ENCODE assay signal across 1 cellular context in genomic region chr6:142387997-142388815, GRCh38.
TF ChIP-seq lines count a peak whose summit lies in the region.

No MANE protein-coding gene starts in this region.

TF ChIP-seq in HepG2, 621 proteins besides CTCF, POLR2A, EP300 and RAD21 (continued from another document and continues in another):
- TF ChIP-seq THAP9 (CRISPR knock-in tag; IDR thresholded peaks at IDR 0.05; ENCODE audit: borderline replicate concordance) (no peak), CHCHD3 (CRISPR knock-in tag; IDR thresholded peaks at IDR 0.05) (no peak), HMGXB3 (CRISPR knock-in tag; IDR thresholded peaks at IDR 0.05; ENCODE audit: borderline replicate concordance) (no peak), ZNF652 (CRISPR knock-in tag; IDR thresholded peaks at IDR 0.05; ENCODE audit: borderline replicate concordance, low read depth) (peak; percentile 37; the same call in 1 of the 2 replicates), MIXL1 (CRISPR knock-in tag; IDR thresholded peaks at IDR 0.05) (peak; percentile 72; the same call in 1 of the 2 replicates), HNRNPUL1 (IDR thresholded peaks at IDR 0.05; ENCODE audit: low read depth, low read length) (peak; percentile 18; the same call in 1 of the 2 replicates), CEBPG (CRISPR knock-in tag; IDR thresholded peaks at IDR 0.05) (peak; percentile 61; the same call in 1 of the 2 replicates), CBX5 (CRISPR knock-in tag; IDR thresholded peaks at IDR 0.05; ENCODE audit: borderline replicate concordance) (no peak), ZNF124 (CRISPR knock-in tag; IDR thresholded peaks at IDR 0.05) (peak; percentile 54; the same call in 1 of the 2 replicates), PTBP1 (IDR thresholded peaks at IDR 0.05; ENCODE audit: low read depth, low read length, poor library complexity, severe bottlenecking) (no peak), CEBPB (IDR thresholded peaks at IDR 0.05; ENCODE audit: borderline replicate concordance, low read depth, low read length) (peak; percentile 13; the same call in 1 of the 2 replicates), PHB2 (IDR thresholded peaks at IDR 0.05; ENCODE audit: partially characterized antibody) (no peak), BRD4 (CRISPR knock-in tag; IDR thresholded peaks at IDR 0.05) (no peak), ETS1 (CRISPR knock-in tag; IDR thresholded peaks at IDR 0.05) (no peak), ZGPAT (CRISPR knock-in tag; IDR thresholded peaks at IDR 0.05) (peak; percentile 76), RNF219 (CRISPR knock-in tag; IDR thresholded peaks at IDR 0.05) (no peak), TRIM24 (CRISPR knock-in tag; IDR thresholded peaks at IDR 0.05) (no peak), THRA (CRISPR knock-in tag; IDR thresholded peaks at IDR 0.05; ENCODE audit: borderline replicate concordance) (peak; percentile 41; the same call in 1 of the 2 replicates), NFYB (CRISPR knock-in tag; IDR thresholded peaks at IDR 0.05) (no peak), ZMYM3 (CRISPR knock-in tag; IDR thresholded peaks at IDR 0.05) (no peak), SP140L (CRISPR knock-in tag; IDR thresholded peaks at IDR 0.05; ENCODE audit: borderline replicate concordance) (0 out of 2 replicates have a peak, but pooled peaks have one; percentile 41), ZNF569 (CRISPR knock-in tag; IDR thresholded peaks at IDR 0.05; ENCODE audit: borderline replicate concordance) (no peak), NCOA2 (CRISPR knock-in tag; IDR thresholded peaks at IDR 0.05) (0 out of 2 replicates have a peak, but pooled peaks have one; percentile 42), PPARG (CRISPR knock-in tag; conservative IDR thresholded peaks at IDR 0.05) (peak; percentile 55; the same call in 1 of the 2 replicates), RNF2 (conservative IDR thresholded peaks at IDR 0.05; ENCODE audit: low read depth) (no peak), GATAD2A (CRISPR knock-in tag; IDR thresholded peaks at IDR 0.05) (0 out of 2 replicates have a peak, but pooled peaks have one; percentile 72), CENPX (CRISPR knock-in tag; IDR thresholded peaks at IDR 0.05) (no peak), PHF20 (CRISPR knock-in tag; IDR thresholded peaks at IDR 0.05) (no peak), HMG20A (CRISPR knock-in tag; IDR thresholded peaks at IDR 0.05; ENCODE audit: borderline replicate concordance) (peak; percentile 45; the same call in 1 of the 2 replicates), ARID4A (CRISPR knock-in tag; IDR thresholded peaks at IDR 0.05; ENCODE audit: borderline replicate concordance) (no peak), ZNF333 (CRISPR knock-in tag; IDR thresholded peaks at IDR 0.05; ENCODE audit: borderline replicate concordance) (no peak), BCL6 (CRISPR knock-in tag; IDR thresholded peaks at IDR 0.05) (peak; percentile 43; the same call in 1 of the 2 replicates), BRCA1 (CRISPR knock-in tag; IDR thresholded peaks at IDR 0.05) (peak; percentile 78; the same call in 1 of the 2 replicates), ZKSCAN8 (CRISPR knock-in tag; IDR thresholded peaks at IDR 0.05; ENCODE audit: borderline replicate concordance) (peak; percentile 60; the same call in 1 of the 2 replicates), ZBTB25 (CRISPR knock-in tag; IDR thresholded peaks at IDR 0.05) (0 out of 2 replicates have a peak, but pooled peaks have one; percentile 52), KMT2B (CRISPR knock-in tag; IDR thresholded peaks at IDR 0.05) (0 out of 2 replicates have a peak, but pooled peaks have one; percentile 31)
